ENCODE assay signal across 8 cellular contexts in the genomic region with DNA sequence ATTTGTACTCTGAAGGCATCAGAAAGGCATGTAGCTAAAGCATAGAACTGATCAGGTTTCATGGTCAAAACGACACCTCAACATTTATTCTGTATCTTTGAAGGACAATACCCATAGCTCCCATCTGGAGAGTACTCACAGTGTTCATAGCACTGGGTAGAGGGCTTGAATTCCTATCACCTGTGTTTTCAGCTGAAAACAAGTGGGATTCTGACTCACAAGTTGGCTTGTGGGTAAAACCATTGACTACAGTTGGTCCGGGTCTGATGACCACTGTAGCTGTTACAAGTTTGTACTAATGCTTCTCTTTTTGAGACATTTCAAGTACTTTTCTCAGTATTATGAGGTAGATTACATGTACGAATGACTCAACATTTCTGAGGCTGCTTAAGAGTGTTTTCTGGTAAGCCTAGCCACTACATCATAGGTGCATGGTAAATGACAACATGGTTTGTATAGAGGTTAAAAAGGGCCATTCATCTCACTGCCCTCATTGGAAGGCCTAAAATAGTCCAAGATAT.
DNase-seq lines count a peak whose midpoint lies in the region; ATAC-seq lines count a peak whose summit lies in the region.

No MANE protein-coding gene starts in this region.

- in situ Hi-C loops in Caki2 (cut with HindIII; ENCODE audit: low pct_unique_long_range_greater_than_20kb, low sequenced_read_pairs), result no loop called here
- in situ Hi-C loops in SK-MEL-5 (cut with HindIII; ENCODE audit: low pct_unique_long_range_greater_than_20kb, low sequenced_read_pairs), result no loop called here

- peak overlapping the region; percentile 74 for H3K27ac ChIP-seq in thymus (ENCODE audit: low read depth)

- no peaks in the 10 kb centered on the region for H3K27me3 ChIP-seq in thymus (ENCODE audit: control insufficient read depth, insufficient read depth)

- H3K4me3 ChIP-seq in thymus (ENCODE audit: low read length), result no peak overlapping the region

- H3K9me3 ChIP-seq in thymus (ENCODE audit: control insufficient read depth), result no peaks in the 10 kb centered on the region

- 78% methylated on average over 3 of the region's 3 CpGs for WGBS in thymus

- ATAC-seq in HG02610 (IDR thresholded peaks at IDR 0.05; ENCODE audit: unreplicated experiment), result peak; percentile 53

- peak; percentile 15 for DNase-seq in Caki2 (ENCODE audit: low read depth)
- peak; percentile 32 for DNase-seq in SK-MEL-5 (ENCODE audit: low read depth, low spot score)
- DNase-seq in fibroblast of gingiva (ENCODE audit: low read depth), result peak; percentile 8
- DNase-seq in NCI-H1105 (lab: John Stamatoyannopoulos, UW), result no peak
- no peak for DNase-seq in NCI-H1436 treated with DMSO at 0.1 percent for 48 hours (lab: John Stamatoyannopoulos, UW)
- no peak for DNase-seq in cardiac septum (ENCODE audit: low spot score)

- intact Hi-C loops in cardiac septum (cut with DNase I), result loop anchor here (5.0 kb wide), 1 partner anchor 71 kb away; the partner anchor contains the start of gene PELI1

- no peaks in the 10 kb centered on the region for H3K36me3 ChIP-seq in thymus (ENCODE audit: control insufficient read depth, insufficient read depth)

- peaks cover 3% of the 10 kb centered on the region for H3K4me1 ChIP-seq in thymus (ENCODE audit: control insufficient read depth, insufficient read depth, low read length)

Comparison
In these comparisons a context has a peak if more than half of its experiments do, and no peak if none do; other contexts are left out.
1. DNase-seq: peak in Caki2 (single experiment), SK-MEL-5 (single experiment) and fibroblast of gingiva (single experiment); none in NCI-H1105 (single experiment), NCI-H1436 treated with DMSO at 0.1 percent for 48 hours (single experiment) and cardiac septum (single experiment).